In the genomic region with DNA sequence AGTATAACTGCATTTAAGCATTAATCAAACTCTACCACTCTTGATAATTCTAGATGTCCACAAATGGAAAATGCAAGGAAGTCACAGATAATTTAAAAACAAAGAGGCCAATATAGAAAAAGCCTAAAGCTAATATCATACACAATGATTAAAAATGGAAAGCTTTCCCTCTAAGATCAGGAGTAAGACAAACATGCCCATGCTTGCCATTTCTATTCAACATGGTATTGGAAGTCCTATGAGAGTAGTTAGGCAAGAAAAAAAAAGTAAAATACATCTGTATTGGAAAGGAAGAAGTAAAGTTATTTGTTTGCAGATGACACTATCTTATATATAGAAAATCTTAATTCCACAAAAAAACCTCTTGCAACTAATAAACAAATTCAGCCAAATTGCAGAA, we compare ENCODE assay signal across 21 cellular contexts.
A peak's percentile ranks its signal among the peaks of the same experiment; 100 is the strongest.
DNase-seq lines count a peak whose midpoint lies in the region; ATAC-seq, FAIRE-seq and TF ChIP-seq lines count a peak whose summit lies in the region.
"Had no signal": no experiment of that assay in that cellular context is flagged by ENCODE, and none has a peak within 500 bp of the region (broad histone marks: within the 10 kb centered on the region; RNA-seq: fewer than 3 reads in every experiment).

No MANE protein-coding gene starts in this region.

- no peak for DNase-seq in activated naive CD4-positive, alpha-beta T cell treated with anti-CD3 and anti-CD28 coated beads for 36 hours
- no peak for DNase-seq in A549 (ENCODE audit: low read depth in 1 of 2, low spot score in 1 of 2)
- DNase-seq in epithelial cell of esophagus (ENCODE audit: low read depth): peak; percentile 59
- DNase-seq in midbrain (lab: John Stamatoyannopoulos, UW): no peak
- DNase-seq in NK-92 treated with Interleukin-12 subunit alpha and Interleukin-12 subunit beta, amount 100 ng/mL, for 24 hours (lab: John Stamatoyannopoulos, UW): no peak
- DNase-seq: ACHN; Caco-2; Calu3; CD4-positive, alpha-beta T cell; CD8-positive, alpha-beta T cell; DMS79 treated with DMSO at 0.1 percent for 48 hours; GF-D8 had no signal

- H3K4me2 ChIP-seq in A549: no peak overlapping the region
- H3K4me2 ChIP-seq: BLaER1 treated with 17β-estradiol and CSF1 and Interleukin-3, amounts not matched to agents 10 nM and 100 nM had no signal

- CTCF ChIA-PET in activated naive CD4-positive, alpha-beta T cell treated with anti-CD3 and anti-CD28 coated beads for 36 hours (lab: Charles Lee): no interaction called here
- CTCF ChIA-PET in A549 (lab: Yijun Ruan, JAX): no interaction called here

- H3K27ac ChIP-seq in A549: no peak overlapping the region
- H3K27ac ChIP-seq: 22Rv1; BLaER1 treated with 17β-estradiol and CSF1 and Interleukin-3, amounts not matched to agents 10 nM and 100 nM; C4-2B had no signal

- H3K9me3 ChIP-seq in A549: peaks cover 3% of the 10 kb centered on the region; the same call in 2 of the 3 replicates

- no peak overlapping the region for H3K4me3 Mint-ChIP-seq in activated naive CD4-positive, alpha-beta T cell treated with anti-CD3 and anti-CD28 coated beads, Interleukin-2, amount 50 U/mL, for 24 hours
- H3K4me3 Mint-ChIP-seq in activated naive CD4-positive, alpha-beta T cell treated with anti-CD3 and anti-CD28 coated beads for 36 hours: no peak overlapping the region
- H3K4me3 Mint-ChIP-seq: B cell; CD4-positive, alpha-beta T cell; CD8-positive, alpha-beta T cell had no signal

- FAIRE-seq in A549 (lab: Jason Lieb, UNC): peak; percentile 7
- FAIRE-seq: D721Med, G401.6, GM12891, GM19239 had no signal

- H3K4me1 ChIP-seq in A549: no peaks in the 10 kb centered on the region
- H3K4me1 ChIP-seq: BLaER1 treated with 17β-estradiol and CSF1 and Interleukin-3, amounts not matched to agents 10 nM and 100 nM; Caco-2 had no signal

- H3K4me3 ChIP-seq in A549: no peak overlapping the region
- no peak overlapping the region for H3K4me3 ChIP-seq in epithelial cell of esophagus (ENCODE audit: low read length)
- H3K4me3 ChIP-seq: BLaER1 treated with 17β-estradiol and CSF1 and Interleukin-3, amounts not matched to agents 10 nM and 100 nM had no signal

- intact Hi-C loops in activated naive CD4-positive, alpha-beta T cell treated with anti-CD3 and anti-CD28 coated beads for 36 hours (cut with micrococcal nuclease): no loop called here

- TF ChIP-seq RAD21 in A549 (conservative IDR thresholded peaks at IDR 0.05 in 1 of 2, IDR thresholded peaks at IDR 0.05 in 1 of 2): no peak

- ATAC-seq in A549: no peak
- ATAC-seq: CD8-positive, alpha-beta T cell had no signal

- peaks cover 11% of the 10 kb centered on the region for H3K9me3 Mint-ChIP-seq in activated naive CD4-positive, alpha-beta T cell treated with anti-CD3 and anti-CD28 coated beads, Interleukin-2, amount 50 U/mL, for 24 hours
- peaks cover 15% of the 10 kb centered on the region for H3K9me3 Mint-ChIP-seq in activated naive CD4-positive, alpha-beta T cell treated with anti-CD3 and anti-CD28 coated beads for 36 hours

- peak overlapping the region; percentile 30 for H3K27ac Mint-ChIP-seq in activated naive CD4-positive, alpha-beta T cell treated with anti-CD3 and anti-CD28 coated beads, Interleukin-2, amount 50 U/mL, for 24 hours
- no peak overlapping the region for H3K27ac Mint-ChIP-seq in activated naive CD4-positive, alpha-beta T cell treated with anti-CD3 and anti-CD28 coated beads for 36 hours
- H3K27ac Mint-ChIP-seq: B cell; CD4-positive, alpha-beta T cell; CD8-positive, alpha-beta T cell had no signal

- POLR2A ChIA-PET in A549 (lab: Yijun Ruan, JAX): no interaction called here

- no peaks in the 10 kb centered on the region for H3K4me1 Mint-ChIP-seq in activated naive CD4-positive, alpha-beta T cell treated with anti-CD3 and anti-CD28 coated beads, Interleukin-2, amount 50 U/mL, for 24 hours
- H3K4me1 Mint-ChIP-seq in activated naive CD4-positive, alpha-beta T cell treated with anti-CD3 and anti-CD28 coated beads for 36 hours (ENCODE audit: low read depth): no peaks in the 10 kb centered on the region
- H3K4me1 Mint-ChIP-seq: B cell had no signal

- TF ChIP-seq EP300 in A549 (IDR thresholded peaks at IDR 0.05): no peak

- no peaks in the 10 kb centered on the region for H3K27me3 Mint-ChIP-seq in activated naive CD4-positive, alpha-beta T cell treated with anti-CD3 and anti-CD28 coated beads, Interleukin-2, amount 50 U/mL, for 24 hours
- H3K27me3 Mint-ChIP-seq in activated naive CD4-positive, alpha-beta T cell treated with anti-CD3 and anti-CD28 coated beads for 36 hours (ENCODE audit: low read depth): no peaks in the 10 kb centered on the region
- H3K27me3 Mint-ChIP-seq: B cell; CD4-positive, alpha-beta T cell had no signal

- TF ChIP-seq CTCF in A549 (IDR thresholded peaks at IDR 0.05): no peak
- no peak for TF ChIP-seq CTCF in epithelial cell of esophagus (IDR thresholded peaks at IDR 0.05; ENCODE audit: insufficient read depth, low read depth, low read length, missing control alignments)

- no peak for TF ChIP-seq POLR2A in A549 (IDR thresholded peaks at IDR 0.05; ENCODE audit: low read length)

- H3K36me3 Mint-ChIP-seq in activated naive CD4-positive, alpha-beta T cell treated with anti-CD3 and anti-CD28 coated beads, Interleukin-2, amount 50 U/mL, for 24 hours: peaks cover 2% of the 10 kb centered on the region
- no peaks in the 10 kb centered on the region for H3K36me3 Mint-ChIP-seq in activated naive CD4-positive, alpha-beta T cell treated with anti-CD3 and anti-CD28 coated beads for 36 hours (ENCODE audit: low read depth)
- H3K36me3 Mint-ChIP-seq: CD8-positive, alpha-beta T cell had no signal

TF ChIP-seq in A549, 52 proteins besides CTCF, POLR2A, EP300 and RAD21:
- TF ChIP-seq HOXB5 (CRISPR knock-in tag; IDR thresholded peaks at IDR 0.05): no peak
- TF ChIP-seq, protein P1, sequence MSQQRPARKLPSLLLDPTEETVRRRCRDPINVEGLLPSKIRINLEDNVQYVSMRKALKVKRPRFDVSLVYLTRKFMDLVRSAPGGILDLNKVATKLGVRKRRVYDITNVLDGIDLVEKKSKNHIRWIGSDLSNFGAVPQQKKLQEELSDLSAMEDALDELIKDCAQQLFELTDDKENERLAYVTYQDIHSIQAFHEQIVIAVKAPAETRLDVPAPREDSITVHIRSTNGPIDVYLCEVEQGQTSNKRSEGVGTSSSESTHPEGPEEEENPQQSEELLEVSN (IDR thresholded peaks at IDR 0.05; ENCODE audit: borderline replicate concordance, low read depth): no peak
- TF ChIP-seq MAZ (IDR thresholded peaks at IDR 0.05; ENCODE audit: borderline replicate concordance, low read depth, low read length): no peak
- no peak for TF ChIP-seq NPAS2 (CRISPR knock-in tag; IDR thresholded peaks at IDR 0.05; ENCODE audit: borderline replicate concordance)
- no peak for TF ChIP-seq HOXB13 (CRISPR knock-in tag; IDR thresholded peaks at IDR 0.05; ENCODE audit: low read depth)
- no peak for TF ChIP-seq RFX5 (IDR thresholded peaks at IDR 0.05)
- TF ChIP-seq POLR2AphosphoS2 (conservative IDR thresholded peaks at IDR 0.05; ENCODE audit: low read length): no peak
- TF ChIP-seq EHMT2 (IDR thresholded peaks at IDR 0.05; ENCODE audit: low read depth): no peak
- TF ChIP-seq, protein P2, sequence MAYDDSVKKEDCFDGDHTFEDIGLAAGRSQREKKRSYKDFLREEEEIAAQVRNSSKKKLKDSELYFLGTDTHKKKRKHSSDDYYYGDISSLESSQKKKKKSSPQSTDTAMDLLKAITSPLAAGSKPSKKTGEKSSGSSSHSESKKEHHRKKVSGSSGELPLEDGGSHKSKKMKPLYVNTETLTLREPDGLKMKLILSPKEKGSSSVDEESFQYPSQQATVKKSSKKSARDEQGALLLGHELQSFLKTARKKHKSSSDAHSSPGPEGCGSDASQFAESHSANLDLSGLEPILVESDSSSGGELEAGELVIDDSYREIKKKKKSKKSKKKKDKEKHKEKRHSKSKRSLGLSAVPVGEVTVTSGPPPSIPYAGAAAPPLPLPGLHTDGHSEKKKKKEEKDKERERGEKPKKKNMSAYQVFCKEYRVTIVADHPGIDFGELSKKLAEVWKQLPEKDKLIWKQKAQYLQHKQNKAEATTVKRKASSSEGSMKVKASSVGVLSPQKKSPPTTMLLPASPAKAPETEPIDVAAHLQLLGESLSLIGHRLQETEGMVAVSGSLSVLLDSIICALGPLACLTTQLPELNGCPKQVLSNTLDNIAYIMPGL (CRISPR knock-in tag; IDR thresholded peaks at IDR 0.05; ENCODE audit: borderline replicate concordance): no peak
- TF ChIP-seq KDM5A (IDR thresholded peaks at IDR 0.05): no peak
